Comparison of ENCODE assay signal across 15 cellular contexts in the genomic region with DNA sequence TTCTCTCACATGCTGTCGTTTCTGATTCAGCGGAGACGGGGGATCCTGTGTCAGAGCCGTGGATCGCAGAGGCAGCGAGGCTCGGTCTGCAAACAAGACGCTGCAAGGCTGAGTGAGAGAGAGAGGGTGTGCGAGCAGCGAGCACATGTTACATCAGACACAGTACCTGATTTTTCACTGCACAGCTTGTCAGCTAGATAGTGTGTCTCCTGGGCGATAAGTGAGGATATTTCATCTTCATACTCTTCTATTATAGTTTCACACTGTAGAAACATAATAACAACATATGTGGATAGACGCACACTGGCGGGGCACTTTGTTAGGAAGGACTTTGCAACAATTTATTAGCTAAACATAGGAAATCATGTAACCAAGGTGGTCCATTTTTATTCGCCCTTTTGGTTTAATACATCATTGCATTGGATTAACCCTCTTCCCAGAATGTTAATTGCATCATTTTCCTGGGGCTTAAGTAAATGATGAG. TPM values are rescaled to one million over a fixed set of nuclear protein-coding genes. Genes with fewer than 3 reads are reported as not detected.
A peak's percentile ranks its signal among the peaks of the same experiment; 100 is the strongest.
DNase-seq lines count a peak whose midpoint lies in the region; ATAC-seq, FAIRE-seq and TF ChIP-seq lines count a peak whose summit lies in the region.
"Had no signal": no experiment of that assay in that cellular context is flagged by ENCODE, and none has a peak within 500 bp of the region (broad histone marks: within the 10 kb centered on the region; RNA-seq: fewer than 3 reads in every experiment).

No MANE protein-coding gene starts in this region.

- no peak overlapping the region for H4K8ac ChIP-seq in IMR-90 (ENCODE audit: low read depth in 2 of 2, low read length in 2 of 2)

- H3K4me2 ChIP-seq in IMR-90 (ENCODE audit: low read depth, low read length): peak overlapping the region; percentile 17; the same call in 1 of the 2 replicates
- no peak overlapping the region for H3K4me2 ChIP-seq in astrocyte (ENCODE audit: low read length)

- H3K27me3 Mint-ChIP-seq in astrocyte (ENCODE audit: low read depth, unreplicated experiment) (peaks cover 93% of the 10 kb centered on the region), naive B cell (peaks cover 84 to 88% (median 86%) of the 10 kb centered on the region in 3 donors), CD14-positive monocyte (ENCODE audit: low read depth in 3 of 3) (peaks cover 88 to 97% (median 89%) of the 10 kb centered on the region in 3 donors)
- H3K27me3 Mint-ChIP-seq in CD8-positive, alpha-beta memory T cell: peaks cover 61 to 94% of the 10 kb centered on the region in 2 donors

- H3K18ac ChIP-seq in IMR-90 (ENCODE audit: low read depth, low read length): no peak overlapping the region

- H3K14ac ChIP-seq in IMR-90 (replicated peaks; ENCODE audit: low read depth, low read length): no peak overlapping the region

- no peak overlapping the region for H3K4me3 ChIP-seq in IMR-90 (ENCODE audit: insufficient read depth, low read depth, low read length)
- H3K4me3 ChIP-seq in astrocyte (ENCODE audit: insufficient read depth, low read depth, low read length): no peak overlapping the region
- H3K4me3 ChIP-seq in prostate gland: no peak overlapping the region
- no peak overlapping the region for H3K4me3 ChIP-seq in CD8-positive, alpha-beta memory T cell (ENCODE audit: low read length)

- no peak overlapping the region for H3K4ac ChIP-seq in IMR-90 (ENCODE audit: low read depth, low read length)

- H2AFZ ChIP-seq in IMR-90 (replicated peaks; ENCODE audit: low read length, poor library complexity): peak overlapping the region; percentile 25
- no peak overlapping the region for H2AFZ ChIP-seq in astrocyte (ENCODE audit: low read depth, low read length)

- FAIRE-seq in astrocyte (lab: Jason Lieb, UNC): no peak
- FAIRE-seq: small intestine had no signal

- no peak overlapping the region for H2BK20ac ChIP-seq in IMR-90 (ENCODE audit: low read depth, low read length)

- H3K4me3 Mint-ChIP-seq in astrocyte (ENCODE audit: unreplicated experiment) (peak overlapping the region; percentile 48), naive B cell (peak overlapping the region in 2 of 8 donors; percentile 54 to 71), CD14-positive monocyte (peak overlapping the region in 1 of 2 donors; percentile 66)
- peak overlapping the region in 1 of 7 donors; percentile 17 for H3K4me3 Mint-ChIP-seq in CD8-positive, alpha-beta memory T cell
- H3K4me3 Mint-ChIP-seq: activated naive CD8-positive, alpha-beta T cell treated with anti-CD3 and anti-CD28 coated beads, Interleukin-2, amount 10 ng/mL, durations not matched to agents 7 days and 5 days had no signal

- no peaks in the 10 kb centered on the region for H3K9me1 ChIP-seq in IMR-90 (ENCODE audit: insufficient read depth, low read length)

- ATAC-seq in IMR-90 (ENCODE audit: low read depth) (peak; percentile 37; the same call in 1 of the 2 replicates), naive B cell (ENCODE audit: low read depth in 2 of 2) (peak; percentile 20 to 34), GM19035 (IDR thresholded peaks at IDR 0.05; ENCODE audit: unreplicated experiment) (no peak)

- POLR2A ChIA-PET in IMR-90 (lab: Charles Lee; ENCODE audit: unreplicated experiment): no interaction called here
- POLR2A ChIA-PET in CD8-positive, alpha-beta memory T cell (lab: Charles Lee): no interaction called here

- in situ Hi-C loops in G401 (cut with HindIII; ENCODE audit: low sequenced_read_pairs) (no loop called here), IMR-90 (cut with MboI; ENCODE audit: low sequenced_read_pairs) (no loop called here)

- no peak overlapping the region for H3K56ac ChIP-seq in IMR-90 (ENCODE audit: extremely low read depth, insufficient read depth, low read length)

- no peak overlapping the region for H2AK9ac ChIP-seq in IMR-90 (replicated peaks; ENCODE audit: low read depth, low read length, poor library complexity)

- H3K9me3 ChIP-seq in IMR-90 (ENCODE audit: control insufficient read depth, insufficient read depth, low read length): no peaks in the 10 kb centered on the region; the same call in 1 of the 2 replicates
- H3K9me3 ChIP-seq in astrocyte (ENCODE audit: insufficient read depth, low read depth, low read length): no peaks in the 10 kb centered on the region
- H3K9me3 ChIP-seq in prostate gland: no peaks in the 10 kb centered on the region
- no peaks in the 10 kb centered on the region for H3K9me3 ChIP-seq in CD8-positive, alpha-beta memory T cell (ENCODE audit: low read length)

- H4K5ac ChIP-seq in IMR-90 (ENCODE audit: low read depth, low read length): no peak overlapping the region

- no peak overlapping the region for H2BK120ac ChIP-seq in IMR-90 (ENCODE audit: low read depth, low read length)

- H3K36me3 Mint-ChIP-seq in astrocyte (ENCODE audit: low read depth, unreplicated experiment) (no peaks in the 10 kb centered on the region), naive B cell (peaks cover 8 to 14% of the 10 kb centered on the region in 2 donors), CD14-positive monocyte (peaks cover 2 to 7% of the 10 kb centered on the region in 2 donors)
- no peaks in the 10 kb centered on the region for H3K36me3 Mint-ChIP-seq in CD8-positive, alpha-beta memory T cell

- H3K9ac ChIP-seq in IMR-90 (ENCODE audit: low read depth, low read length) (no peak overlapping the region), astrocyte (ENCODE audit: low read length) (no peak overlapping the region)

- no peaks in the 10 kb centered on the region for H3K79me2 ChIP-seq in astrocyte (ENCODE audit: insufficient read depth, low read length)

- dilution Hi-C loops in IMR-90 (cut with HindIII; ENCODE audit: low sequenced_read_pairs, unreplicated experiment): no loop called here

- BruUV-seq in IMR-90 (replicated peaks; lab: Mats Ljungman, UMichigan): no TSS peak

- H3K36me3 ChIP-seq in IMR-90 (ENCODE audit: control insufficient read depth, insufficient read depth, low read length): no peaks in the 10 kb centered on the region
- no peaks in the 10 kb centered on the region for H3K36me3 ChIP-seq in astrocyte (ENCODE audit: insufficient read depth, low read length)
- H3K36me3 ChIP-seq in prostate gland: no peaks in the 10 kb centered on the region
- H3K36me3 ChIP-seq in CD8-positive, alpha-beta memory T cell (ENCODE audit: insufficient read depth, low read length): no peaks in the 10 kb centered on the region

- H4K91ac ChIP-seq in IMR-90 (ENCODE audit: insufficient read depth, low read depth, low read length): no peak overlapping the region

- no CpG with 5 or more reads among the region's 14 CpGs for WGBS in IMR-90 (ENCODE audit: extremely low coverage in 2 of 2, insufficient read length in 1 of 2), 2 experiments
- WGBS in prostate gland: 13% methylated on average over 14 of the region's 14 CpGs

- H2BK15ac ChIP-seq in IMR-90 (ENCODE audit: low read depth, low read length): no peak overlapping the region

- H3K4me1 Mint-ChIP-seq in astrocyte (ENCODE audit: low read depth, unreplicated experiment) (peaks cover 11% of the 10 kb centered on the region), naive B cell (peaks cover 17 to 18% (median 18%) of the 10 kb centered on the region in 3 donors), CD14-positive monocyte (peaks cover 17% of the 10 kb centered on the region)
- peaks cover 17 to 31% (median 24%) of the 10 kb centered on the region in 3 donors for H3K4me1 Mint-ChIP-seq in CD8-positive, alpha-beta memory T cell

- no peak overlapping the region for H3K23ac ChIP-seq in IMR-90 (ENCODE audit: low read depth, low read length)

- TF ChIP-seq RAD21 in IMR-90 (IDR thresholded peaks at IDR 0.05; ENCODE audit: low read length): no peak

- H3K79me1 ChIP-seq in IMR-90 (ENCODE audit: low read depth in 1 of 2, low read length in 2 of 2): no peaks in the 10 kb centered on the region

- TF ChIP-seq CTCF in IMR-90 (conservative IDR thresholded peaks at IDR 0.05; ENCODE audit: low read depth, low read length) (no peak), astrocyte (IDR thresholded peaks at IDR 0.05; ENCODE audit: insufficient read depth, low read depth, low read length) (no peak), prostate gland (IDR thresholded peaks at IDR 0.05) (no peak), CD14-positive monocyte (IDR thresholded peaks at IDR 0.05) (no peak)

- no peak overlapping the region for H3K27ac Mint-ChIP-seq in astrocyte (ENCODE audit: unreplicated experiment)
- H3K27ac Mint-ChIP-seq in naive B cell: peak overlapping the region in 1 of 6 donors; percentile 74
- peak overlapping the region in 1 of 8 donors; percentile 17 for H3K27ac Mint-ChIP-seq in CD8-positive, alpha-beta memory T cell
- H3K27ac Mint-ChIP-seq in CD14-positive monocyte: no peak overlapping the region
- H3K27ac Mint-ChIP-seq: activated naive CD8-positive, alpha-beta T cell treated with anti-CD3 and anti-CD28 coated beads, Interleukin-2, amount 10 ng/mL, durations not matched to agents 7 days and 5 days had no signal

- no peak overlapping the region for H2AK5ac ChIP-seq in IMR-90 (ENCODE audit: low read depth, low read length)

- H4K20me1 ChIP-seq in IMR-90 (ENCODE audit: insufficient read depth, low read length) (no peaks in the 10 kb centered on the region), astrocyte (ENCODE audit: insufficient read depth, low read length) (no peaks in the 10 kb centered on the region)

- H3K27me3 ChIP-seq in IMR-90 (ENCODE audit: control insufficient read depth, insufficient read depth, low read length) (peaks cover 42% of the 10 kb centered on the region), astrocyte (ENCODE audit: insufficient read depth, low read length) (peaks cover 78% of the 10 kb centered on the region), prostate gland (replicated peaks; ENCODE audit: insufficient read depth) (peaks cover 48% of the 10 kb centered on the region)
- H3K27me3 ChIP-seq in CD8-positive, alpha-beta memory T cell (ENCODE audit: insufficient read depth, low read length, poor library complexity, severe bottlenecking): peaks cover 58% of the 10 kb centered on the region

- H3K4me1 ChIP-seq in IMR-90 (ENCODE audit: control insufficient read depth, insufficient read depth, low read length): no peaks in the 10 kb centered on the region
- H3K4me1 ChIP-seq in astrocyte (ENCODE audit: insufficient read depth, low read length): no peaks in the 10 kb centered on the region
- H3K4me1 ChIP-seq in prostate gland (replicated peaks): no peaks in the 10 kb centered on the region
- peaks cover 4% of the 10 kb centered on the region for H3K4me1 ChIP-seq in CD8-positive, alpha-beta memory T cell (ENCODE audit: insufficient read depth, low read length)

- TF ChIP-seq POLR2A in IMR-90 (IDR thresholded peaks at IDR 0.05; ENCODE audit: low read depth, low read length): no peak
- no peak for TF ChIP-seq POLR2A in prostate gland (IDR thresholded peaks at IDR 0.05)

- CTCF ChIA-PET in IMR-90 (lab: Yijun Ruan, JAX): no interaction called here
- CTCF ChIA-PET in CD8-positive, alpha-beta memory T cell (lab: Charles Lee): no interaction called here

- no peak overlapping the region for H3K27ac ChIP-seq in IMR-90 (ENCODE audit: insufficient read depth, low read length)
- H3K27ac ChIP-seq in astrocyte (ENCODE audit: low read depth, low read length): no peak overlapping the region
- H3K27ac ChIP-seq in prostate gland: no peak overlapping the region
- H3K27ac ChIP-seq in CD8-positive, alpha-beta memory T cell (ENCODE audit: low read depth, low read length): no peak overlapping the region

- intact Hi-C loops in IMR-90 (cut with micrococcal nuclease) (no loop called here), prostate gland (cut with DNase I) (no loop called here), CD14-positive monocyte (cut with micrococcal nuclease) (no loop called here)

- H3K9me3 Mint-ChIP-seq in astrocyte (ENCODE audit: unreplicated experiment) (peaks cover 9% of the 10 kb centered on the region), naive B cell (peaks cover 0 to 34% (median 9%) of the 10 kb centered on the region in 7 donors), CD14-positive monocyte (peaks cover 0 to 15% (median 5%) of the 10 kb centered on the region in 7 donors)
- peaks cover 0 to 8% (median 5%) of the 10 kb centered on the region in 5 donors for H3K9me3 Mint-ChIP-seq in CD8-positive, alpha-beta memory T cell

- H2BK5ac ChIP-seq in IMR-90 (ENCODE audit: low read depth, low read length, poor library complexity, severe bottlenecking): no peak overlapping the region

- DNase-seq in G401 (ENCODE audit: low spot score) (peak; percentile 90), IMR-90 (peak; percentile 16), astrocyte (ENCODE audit: low read depth) (no peak), naive B cell (no peak), prostate gland (ENCODE audit: low spot score) (no peak), CD14-positive monocyte (ENCODE audit: low spot score) (no peak)
- no peak for DNase-seq in CD8-positive, alpha-beta memory T cell
- DNase-seq: activated CD8-positive, alpha-beta memory T cell treated with anti-CD3 and anti-CD28 coated beads for 24 hours; activated naive CD8-positive, alpha-beta T cell treated with anti-CD3 and anti-CD28 coated beads, Interleukin-2, amount 10 ng/mL, durations not matched to agents 7 days and 5 days; effector CD4-positive, alpha-beta T cell; head of caudate nucleus; small intestine had no signal

RNA-seq across cellular contexts. Expression of gene CNPY1, which starts 39.5 kb away (rescaled TPM):
- total RNA-seq in G401 (2014; rRNA removed; shearing (Covaris generic)): not detected in 2 replicates
- total RNA-seq in IMR-90 (2012; rRNA removed) (not detected in 2 replicates), astrocyte (not detected in 2 replicates), prostate gland (not detected)
- polyA plus RNA-seq in IMR-90 (2012; rRNA removed) (not detected in 2 replicates), naive B cell (ENCODE audit: low read depth in 6 of 6) (not detected), CD14-positive monocyte (not detected)
- not detected in 2 replicates for polyA plus RNA-seq in IMR-90 (2012; cell fraction: cytosol; rRNA removed)
- not detected in 2 replicates for polyA plus RNA-seq in IMR-90 (2012; cell fraction: nucleus; rRNA removed; ENCODE audit: low replicate concordance)
- total RNA-seq in CD8-positive, alpha-beta memory T cell: not detected
- polyA plus RNA-seq in CD8-positive, alpha-beta memory T cell: not detected
- total RNA-seq: activated naive CD8-positive, alpha-beta T cell treated with anti-CD3 and anti-CD28 coated beads, Interleukin-2, amount 10 ng/mL, durations not matched to agents 7 days and 5 days; HT1080; mucosa of gallbladder had no signal
- polyA plus RNA-seq: small intestine had no signal

RNA-seq across cellular contexts. Expression of gene EN2, which starts 49.0 kb away (rescaled TPM):
- total RNA-seq in G401 (2014; rRNA removed; shearing (Covaris generic)): not detected in 2 replicates
- total RNA-seq in IMR-90 (2012; rRNA removed) (not detected in 2 replicates), astrocyte (not detected in 2 replicates), prostate gland (under 1 TPM in 1 of 2 donors, not detected in 1; 0.45 TPM)
- polyA plus RNA-seq in IMR-90 (2012; rRNA removed) (not detected in 2 replicates), naive B cell (ENCODE audit: low read depth in 6 of 6) (not detected), CD14-positive monocyte (not detected)
- polyA plus RNA-seq in IMR-90 (2012; cell fraction: cytosol; rRNA removed): 0.01 TPM in 1 of 2 replicates, not detected in the other
- 0.03 TPM in 1 of 2 replicates, not detected in the other for polyA plus RNA-seq in IMR-90 (2012; cell fraction: nucleus; rRNA removed; ENCODE audit: low replicate concordance)
- total RNA-seq in CD8-positive, alpha-beta memory T cell: not detected
- polyA plus RNA-seq in CD8-positive, alpha-beta memory T cell: not detected
- total RNA-seq: activated naive CD8-positive, alpha-beta T cell treated with anti-CD3 and anti-CD28 coated beads, Interleukin-2, amount 10 ng/mL, durations not matched to agents 7 days and 5 days; HT1080; mucosa of gallbladder had no signal
- polyA plus RNA-seq: small intestine had no signal

Comparison
In these comparisons a context has a peak if more than half of its experiments do, and no peak if none do; other contexts are left out.
1. DNase-seq: peak in G401 (single experiment) and IMR-90 (single experiment); none in astrocyte (single experiment), naive B cell (single experiment), prostate gland (single experiment), CD8-positive, alpha-beta memory T cell (0 of 5) and CD14-positive monocyte (single experiment).